9 cellular contexts compared by ENCODE assay signal in genomic region chr12:12718382-12718761, GRCh38. TPM values are rescaled to one million over a fixed set of nuclear protein-coding genes. Genes with fewer than 3 reads are reported as not detected.
DNase-seq lines count a peak whose midpoint lies in the region; ATAC-seq, FAIRE-seq and TF ChIP-seq lines count a peak whose summit lies in the region.
"Had no signal": no experiment of that assay in that cellular context is flagged by ENCODE, and none has a peak within 500 bp of the region (broad histone marks: within the 10 kb centered on the region; RNA-seq: fewer than 3 reads in every experiment).

No MANE protein-coding gene starts in this region.

- H3K4me1 ChIP-seq in Peyer's patch (peaks cover 0 to 53% (median 20%) of the 10 kb centered on the region in 4 donors), esophagus (ENCODE audit: control insufficient read depth in 2 of 2, insufficient read depth in 2 of 2, low read length in 1 of 2) (no peaks in the 10 kb centered on the region), psoas muscle (peaks cover 62% of the 10 kb centered on the region)

- intact Hi-C loops in psoas muscle (cut with DNase I) = loop anchor here (5.0 to 10.0 kb wide), 3 partner anchors 69 to 364 kb away; partner anchors contain the start of genes APOLD1 (in 1 of the 2), BORCS5 (in 1 of the 2), DUSP16 (in 1 of the 2) and MANSC1 (in 1 of the 2)

- H3K4me3 ChIP-seq in GM12875 (ENCODE audit: low read depth, low read length) (peak overlapping the region; percentile 81), Peyer's patch (peak overlapping the region; percentile 72 to 91 (median 84)), esophagus (ENCODE audit: low read depth in 1 of 2, low read length in 2 of 2) (peak overlapping the region; percentile 91 to 99), psoas muscle (peak overlapping the region; percentile 84)

- ATAC-seq in psoas muscle = no peak
- no peak for ATAC-seq in HG02973 (IDR thresholded peaks at IDR 0.05; ENCODE audit: unreplicated experiment)
- ATAC-seq in GM18868 (IDR thresholded peaks at IDR 0.05; ENCODE audit: unreplicated experiment) = no peak

- no peak for FAIRE-seq in GM19239 (lab: Jason Lieb, UNC)

- no peak for DNase-seq in Peyer's patch
- no peak for DNase-seq in psoas muscle
- no peak for DNase-seq in GM19239 (ENCODE audit: insufficient read length, low spot score)
- no peak for DNase-seq in cortex of kidney (lab: John Stamatoyannopoulos, UW)

- H3K27me3 ChIP-seq in Peyer's patch (no peaks in the 10 kb centered on the region), esophagus (ENCODE audit: control insufficient read depth in 1 of 2, insufficient read depth in 2 of 2, low read length in 2 of 2) (no peaks in the 10 kb centered on the region), psoas muscle (ENCODE audit: insufficient read depth in 3 of 3, low read length in 2 of 3) (no peaks in the 10 kb centered on the region)

- peak overlapping the region; percentile 96 to 100 (median 99) for H3K27ac ChIP-seq in Peyer's patch
- H3K27ac ChIP-seq in esophagus (ENCODE audit: low read depth in 2 of 2, low read length in 1 of 2) = peak overlapping the region; percentile 99 to 100
- H3K27ac ChIP-seq in psoas muscle = peak overlapping the region; percentile 98

- TF ChIP-seq CTCF in GM12875 (IDR thresholded peaks at IDR 0.05; ENCODE audit: borderline replicate concordance, insufficient read depth, low read depth, low read length) = no peak
- no peak for TF ChIP-seq CTCF in Peyer's patch (IDR thresholded peaks at IDR 0.05)
- no peak for TF ChIP-seq CTCF in psoas muscle (IDR thresholded peaks at IDR 0.05)

- H3K9me3 ChIP-seq in Peyer's patch (no peaks in the 10 kb centered on the region), esophagus (ENCODE audit: control insufficient read depth in 2 of 2, insufficient read depth in 1 of 2, low read depth in 1 of 2, low read length in 1 of 2) (no peaks in the 10 kb centered on the region), psoas muscle (no peaks in the 10 kb centered on the region)

- peaks cover 0 to 12% (median 0%) of the 10 kb centered on the region in 3 donors for H3K36me3 ChIP-seq in Peyer's patch
- H3K36me3 ChIP-seq in esophagus (ENCODE audit: control insufficient read depth in 2 of 2, insufficient read depth in 2 of 2, low read length in 1 of 2) = no peaks in the 10 kb centered on the region
- H3K36me3 ChIP-seq in psoas muscle (ENCODE audit: insufficient read depth in 1 of 2, low read depth in 1 of 2) = peaks cover 0 to 36% of the 10 kb centered on the region in 2 donors

- no peak for TF ChIP-seq POLR2A in Peyer's patch (IDR thresholded peaks at IDR 0.05)

- 0% methylated on average over 9 of the region's 9 CpGs for WGBS in esophagus, 2 donors
- WGBS in psoas muscle, 3 donors = 0 to 2% (median 0%) methylated on average over 9 of the region's 9 CpGs

RNA-seq across cellular contexts. Expression of gene CDKN1B, which starts 1.2 kb away (rescaled TPM):
- 10 to 100 TPM; 37.7 to 66.0 (median 48.1) TPM for total RNA-seq in Peyer's patch
- polyA plus RNA-seq in esophagus = 10 to 100 TPM; 17.5 to 26.2 TPM
- total RNA-seq in psoas muscle = 10 to 100 TPM; 32.2 to 61.0 (median 38.0) TPM
- polyA plus RNA-seq in psoas muscle = 10 to 100 TPM; 20.7 to 62.8 (median 42.4) TPM

RNA-seq across cellular contexts. Expression of gene GPR19, which starts 22.4 kb away (rescaled TPM):
- total RNA-seq in Peyer's patch = 1 to 10 TPM in 1 of 4 donors, under 1 TPM in 1, not detected in 2; 0.54 to 1.2 TPM
- polyA plus RNA-seq in esophagus = under 1 TPM; 0.20 to 0.24 TPM
- not detected for total RNA-seq in psoas muscle
- polyA plus RNA-seq in psoas muscle = under 1 TPM in 1 of 3 donors, not detected in 2; 0.38 TPM
- total RNA-seq: subcutaneous adipose tissue had no signal
